ENCODE assay signal across 10 cellular contexts in the genomic region with DNA sequence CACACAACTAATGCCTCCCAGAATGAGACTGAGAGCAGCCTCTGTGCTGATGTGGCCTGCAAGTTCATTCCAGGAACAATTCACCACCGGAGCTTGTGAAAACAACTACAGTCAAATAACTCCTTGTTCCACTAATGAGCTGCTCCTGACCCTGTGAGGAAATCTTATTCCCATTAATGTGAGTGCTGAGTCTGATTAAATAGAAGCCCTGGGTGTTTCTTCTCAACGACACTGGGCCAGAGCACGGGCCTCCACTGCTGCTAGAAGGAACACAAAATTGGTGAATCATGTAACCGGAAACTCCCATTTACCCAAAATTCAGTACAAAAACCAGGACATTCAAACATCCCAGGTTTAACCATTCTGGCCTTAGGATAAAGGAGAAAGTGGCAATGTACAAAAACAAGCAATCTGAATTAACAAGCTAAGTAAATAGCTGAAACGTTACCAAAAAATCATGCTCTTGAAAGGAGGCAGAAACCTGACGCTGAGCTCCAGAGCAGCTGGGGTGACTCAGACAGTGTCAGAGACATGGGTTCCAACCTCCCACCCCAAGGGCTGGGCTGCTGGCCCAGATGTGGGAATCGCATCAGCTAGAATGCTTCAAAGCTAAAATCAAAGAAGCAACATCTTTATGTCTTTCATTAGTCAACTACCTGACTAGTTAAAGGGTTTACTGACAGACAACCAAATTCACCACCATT. TPM values are rescaled to one million over a fixed set of nuclear protein-coding genes. Genes with fewer than 3 reads are reported as not detected.
DNase-seq lines count a peak whose midpoint lies in the region; ATAC-seq and TF ChIP-seq lines count a peak whose summit lies in the region.
"Had no signal": no experiment of that assay in that cellular context is flagged by ENCODE, and none has a peak within 500 bp of the region (broad histone marks: within the 10 kb centered on the region; RNA-seq: fewer than 3 reads in every experiment).

No MANE protein-coding gene starts in this region.

- DNase-seq in HT1080 (ENCODE audit: low read depth) (peak; percentile 75), body of pancreas (peak in 1 of 4 donors; percentile 14), right cardiac atrium (peak; percentile 56 to 80 (median 73)), thoracic aorta (ENCODE audit: low spot score) (no peak), COR-L47 (lab: John Stamatoyannopoulos, UW) (no peak), HEK293T (ENCODE audit: extremely low spot score) (no peak)
- DNase-seq in activated effector memory CD4-positive, alpha-beta T cell treated with anti-CD3 and anti-CD28 coated beads, Interleukin-2, amount 50 U/mL, for 16 hours = no peak
- DNase-seq: Kasumi-1; stimulated activated naive CD4-positive, alpha-beta T cell had no signal

- H3K27ac ChIP-seq in body of pancreas (peak overlapping the region in 2 of 4 donors; percentile 44 to 61), right cardiac atrium (ENCODE audit: low read length) (no peak overlapping the region), thoracic aorta (peak overlapping the region; percentile 77)

- POLR2A ChIA-PET in HEK293T (lab: Yijun Ruan, JAX) = interaction anchor here (1.1 kb wide), 1 partner anchor 540 kb away, joined by 3 read pairs; a partner anchor contains a TSS

- WGBS in body of pancreas, 2 donors = 49 to 53% methylated on average over 7 of the region's 7 CpGs
- 56% methylated on average over 7 of the region's 7 CpGs for WGBS in right cardiac atrium

- H3K9me3 ChIP-seq in body of pancreas (no peaks in the 10 kb centered on the region), right cardiac atrium (ENCODE audit: control insufficient read depth, low read length) (no peaks in the 10 kb centered on the region), thoracic aorta (no peaks in the 10 kb centered on the region)

- no peaks in the 10 kb centered on the region for H3K27me3 ChIP-seq in body of pancreas
- no peaks in the 10 kb centered on the region for H3K27me3 ChIP-seq in right cardiac atrium (ENCODE audit: control insufficient read depth, insufficient read depth)
- no peaks in the 10 kb centered on the region for H3K27me3 ChIP-seq in thoracic aorta (replicated peaks; ENCODE audit: insufficient read depth)

- peak; percentile 35 for ATAC-seq in body of pancreas
- ATAC-seq in right cardiac atrium = peak; percentile 77 to 80
- peak; percentile 51 for ATAC-seq in thoracic aorta (ENCODE audit: insufficient number of reproducible peaks, low FRiP score, low read depth)
- ATAC-seq: Panc1 had no signal

- TF ChIP-seq CTCF in body of pancreas (IDR thresholded peaks at IDR 0.05) (no peak), thoracic aorta (IDR thresholded peaks at IDR 0.05) (no peak)

- intact Hi-C loops in body of pancreas (cut with DNase I) (no loop called here), right cardiac atrium (cut with DNase I) (no loop called here)

- CTCF ChIA-PET in HEK293T (lab: Yijun Ruan, JAX) = interaction anchor here (1.0 to 1.8 kb wide), 2 partner anchors 13 to 256 kb away, joined by 5 read pairs; no protein-coding TSS in a partner anchor

- no peak overlapping the region for H3K4me3 ChIP-seq in body of pancreas
- H3K4me3 ChIP-seq in right cardiac atrium (ENCODE audit: low read length) = no peak overlapping the region
- no peak overlapping the region for H3K4me3 ChIP-seq in thoracic aorta

- H3K36me3 ChIP-seq in body of pancreas (replicated peaks in 1 of 2; ENCODE audit: insufficient read depth in 1 of 2, low read depth in 2 of 2) (no peaks in the 10 kb centered on the region), thoracic aorta (peaks cover 11% of the 10 kb centered on the region)

- no peak for TF ChIP-seq POLR2A in body of pancreas (IDR thresholded peaks at IDR 0.05)

- H3K4me1 ChIP-seq in body of pancreas = peaks cover 18% of the 10 kb centered on the region
- no peaks in the 10 kb centered on the region for H3K4me1 ChIP-seq in right cardiac atrium (ENCODE audit: control insufficient read depth, insufficient read depth, low read length)
- H3K4me1 ChIP-seq in thoracic aorta (ENCODE audit: control insufficient read depth in 1 of 2, low read depth in 2 of 2) = peaks cover 16 to 28% of the 10 kb centered on the region in 2 donors

TF ChIP-seq in HEK293T, 16 proteins besides CTCF, POLR2A, EP300 and RAD21:
- no peak for TF ChIP-seq FOXM1 (IDR thresholded peaks at IDR 0.05; ENCODE audit: borderline replicate concordance)
- TF ChIP-seq LEF1 (IDR thresholded peaks at IDR 0.05; ENCODE audit: borderline replicate concordance) = no peak
- no peak for TF ChIP-seq BHLHE40 (IDR thresholded peaks at IDR 0.05; ENCODE audit: borderline replicate concordance)
- no peak for TF ChIP-seq ELF4 (IDR thresholded peaks at IDR 0.05)
- no peak for TF ChIP-seq ZNF384 (IDR thresholded peaks at IDR 0.05)
- no peak for TF ChIP-seq HDGF (IDR thresholded peaks at IDR 0.05; ENCODE audit: borderline replicate concordance)
- no peak for TF ChIP-seq FOXA1 (IDR thresholded peaks at IDR 0.05)
- TF ChIP-seq NFRKB (IDR thresholded peaks at IDR 0.05) = no peak
- no peak for TF ChIP-seq FOXK2 (IDR thresholded peaks at IDR 0.05)
- TF ChIP-seq, protein P1, sequence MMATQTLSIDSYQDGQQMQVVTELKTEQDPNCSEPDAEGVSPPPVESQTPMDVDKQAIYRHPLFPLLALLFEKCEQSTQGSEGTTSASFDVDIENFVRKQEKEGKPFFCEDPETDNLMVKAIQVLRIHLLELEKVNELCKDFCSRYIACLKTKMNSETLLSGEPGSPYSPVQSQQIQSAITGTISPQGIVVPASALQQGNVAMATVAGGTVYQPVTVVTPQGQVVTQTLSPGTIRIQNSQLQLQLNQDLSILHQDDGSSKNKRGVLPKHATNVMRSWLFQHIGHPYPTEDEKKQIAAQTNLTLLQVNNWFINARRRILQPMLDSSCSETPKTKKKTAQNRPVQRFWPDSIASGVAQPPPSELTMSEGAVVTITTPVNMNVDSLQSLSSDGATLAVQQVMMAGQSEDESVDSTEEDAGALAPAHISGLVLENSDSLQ (IDR thresholded peaks at IDR 0.05) = no peak
- no peak for TF ChIP-seq L3MBTL2 (conservative IDR thresholded peaks at IDR 0.05)

RNA-seq across cellular contexts. Expression of a gene that starts 26.7 kb away (rescaled TPM):
- 23.2 and 30.8 TPM in 2 replicates for total RNA-seq in HT1080 (2014; rRNA removed; shearing (Covaris generic))
- 22.2 and 23.1 TPM in 2 replicates for polyA plus RNA-seq in HT1080 (2015; cell fraction: cytosol; rRNA removed)
- 13.6 and 15.9 TPM in 2 replicates for polyA plus RNA-seq in HT1080 (2015; cell fraction: nucleus; rRNA removed)
- total RNA-seq in body of pancreas (10 to 100 TPM; 20.8 to 28.7 TPM), right cardiac atrium (10 to 100 TPM; 30.8 to 41.0 (median 31.3) TPM), thoracic aorta (10 to 100 TPM; 27.3 to 32.0 TPM)
- 44.7 TPM for polyA plus RNA-seq in right cardiac atrium

RNA-seq across cellular contexts. Expression of a gene that starts 59.9 kb away (rescaled TPM):
- total RNA-seq in HT1080 (2014; rRNA removed; shearing (Covaris generic)) = 0.27 and 0.58 TPM in 2 replicates
- 0.06 and 0.10 TPM in 2 replicates for polyA plus RNA-seq in HT1080 (2015; cell fraction: cytosol; rRNA removed)
- 1.8 and 2.1 TPM in 2 replicates for polyA plus RNA-seq in HT1080 (2015; cell fraction: nucleus; rRNA removed)
- under 1 TPM in 1 of 2 donors, not detected in 1; 0.52 TPM for total RNA-seq in body of pancreas
- under 1 TPM; 0.15 to 0.31 (median 0.25) TPM for total RNA-seq in right cardiac atrium
- 0.11 TPM for polyA plus RNA-seq in right cardiac atrium
- total RNA-seq in thoracic aorta = 10 to 100 TPM; 17.5 to 21.7 TPM

Comparison
In these comparisons a context has a peak if more than half of its experiments do, and no peak if none do; other contexts are left out.
1. DNase-seq: peak in HT1080 (single experiment) and right cardiac atrium (3 of 3); none in thoracic aorta (single experiment), COR-L47 (single experiment), HEK293T (single experiment) and activated effector memory CD4-positive, alpha-beta T cell treated with anti-CD3 and anti-CD28 coated beads, Interleukin-2, amount 50 U/mL, for 16 hours (single experiment).
2. RNA of a gene that starts 59.9 kb away (total RNA-seq): 17.5 to 21.7 TPM in thoracic aorta; 0.27 to 0.58 TPM in HT1080, 0.52 TPM in body of pancreas and 0.15 to 0.31 TPM in right cardiac atrium; every median in the first group is over 10 times any median in the second.
3. Peak in every context shown above with its lines, with median percentiles within 50 percentile points of each other: ATAC-seq.